ENCODE assay signal across 16 cellular contexts in genomic region chr3:12286504-12286903, GRCh38. TPM values are rescaled to one million over a fixed set of nuclear protein-coding genes. Genes with fewer than 3 reads are reported as not detected.
DNase-seq lines count a peak whose midpoint lies in the region; TF ChIP-seq lines count a peak whose summit lies in the region.
"Had no signal": no experiment of that assay in that cellular context is flagged by ENCODE, and none has a peak within 500 bp of the region (broad histone marks: within the 10 kb centered on the region; RNA-seq: fewer than 3 reads in every experiment).

No MANE protein-coding gene starts in this region.

- H3K4me3 ChIP-seq in CD8-positive, alpha-beta memory T cell (ENCODE audit: low read length), result no peak overlapping the region
- no peak overlapping the region for H3K4me3 ChIP-seq in duodenal mucosa (ENCODE audit: low read depth in 1 of 2, low read length in 2 of 2)
- H3K4me3 ChIP-seq: SJSA1 had no signal

- no peak for TF ChIP-seq CTCF in progenitor cell of endocrine pancreas (IDR thresholded peaks at IDR 0.05; ENCODE audit: unreplicated experiment)
- TF ChIP-seq CTCF in GM13977 (IDR thresholded peaks at IDR 0.05; ENCODE audit: extremely low read depth, insufficient read depth, missing control alignments), result no peak

- no peak overlapping the region for H3K9ac ChIP-seq in duodenal mucosa (ENCODE audit: low read depth in 1 of 2, low read length in 2 of 2)

- no peaks in the 10 kb centered on the region for H3K36me3 ChIP-seq in CD8-positive, alpha-beta memory T cell (ENCODE audit: insufficient read depth, low read length)
- H3K36me3 ChIP-seq in duodenal mucosa (ENCODE audit: control insufficient read depth in 1 of 2, insufficient read depth in 2 of 2, low read length in 2 of 2), result no peaks in the 10 kb centered on the region
- H3K36me3 ChIP-seq: SJSA1 had no signal

- no peaks in the 10 kb centered on the region for H3K36me3 Mint-ChIP-seq in CD8-positive, alpha-beta memory T cell
- H3K36me3 Mint-ChIP-seq in progenitor cell of endocrine pancreas (ENCODE audit: insufficient read depth), result no peaks in the 10 kb centered on the region
- H3K36me3 Mint-ChIP-seq: stimulated activated memory B cell treated with anti-CD40 and anti-IgM and Interleukin-4, amounts not matched to agents 10 μg/mL and 1 μg/mL and 100 μg/mL, for 72 hours had no signal

- no peak for DNase-seq in CD8-positive, alpha-beta memory T cell
- DNase-seq in HuH-7 (ENCODE audit: low spot score) (peak; percentile 47), progenitor cell of endocrine pancreas (ENCODE audit: low spot score, unreplicated experiment) (no peak), NCI-H1105 (lab: John Stamatoyannopoulos, UW) (no peak), GM13977 (ENCODE audit: low spot score) (no peak)
- DNase-seq in stimulated activated CD4-positive, alpha-beta T cell treated with anti-CD3 and anti-CD28 coated beads, Interleukin-2, amount 100 ng/mL, for 24 hours, result no peak
- DNase-seq: cerebellar nuclear complex, GDM1, hypothalamus, kidney, natural killer cell, NCI-H69, OCI-M1 had no signal

- no peaks in the 10 kb centered on the region for H3K4me1 ChIP-seq in CD8-positive, alpha-beta memory T cell (ENCODE audit: insufficient read depth, low read length)
- peaks cover 8 to 11% of the 10 kb centered on the region in 2 donors for H3K4me1 ChIP-seq in duodenal mucosa (ENCODE audit: control insufficient read depth in 1 of 2, insufficient read depth in 2 of 2, low read length in 2 of 2)

- peaks cover 28 to 58% of the 10 kb centered on the region in 2 donors for H3K27me3 Mint-ChIP-seq in CD8-positive, alpha-beta memory T cell
- peaks cover 2% of the 10 kb centered on the region for H3K27me3 Mint-ChIP-seq in progenitor cell of endocrine pancreas

- peaks cover 4 to 13% (median 12%) of the 10 kb centered on the region in 3 donors for H3K4me1 Mint-ChIP-seq in CD8-positive, alpha-beta memory T cell
- peaks cover 11% of the 10 kb centered on the region for H3K4me1 Mint-ChIP-seq in progenitor cell of endocrine pancreas (ENCODE audit: low read depth)
- H3K4me1 Mint-ChIP-seq: natural killer cell had no signal

- H3K4me3 Mint-ChIP-seq in CD8-positive, alpha-beta memory T cell, result peak overlapping the region in 4 of 7 donors; percentile 0 to 59 (median 34)
- H3K4me3 Mint-ChIP-seq in progenitor cell of endocrine pancreas (ENCODE audit: low read depth), result peak overlapping the region; percentile 79
- H3K4me3 Mint-ChIP-seq: natural killer cell had no signal

- H3K27me3 ChIP-seq in CD8-positive, alpha-beta memory T cell (ENCODE audit: insufficient read depth, low read length, poor library complexity, severe bottlenecking), result peaks cover 8% of the 10 kb centered on the region
- peaks cover 5 to 8% of the 10 kb centered on the region in 2 donors for H3K27me3 ChIP-seq in duodenal mucosa (ENCODE audit: control insufficient read depth in 1 of 2, insufficient read depth in 2 of 2, low read length in 2 of 2)

- H3K9me3 Mint-ChIP-seq in CD8-positive, alpha-beta memory T cell, result peaks cover 0 to 5% (median 0%) of the 10 kb centered on the region in 5 donors
- H3K9me3 Mint-ChIP-seq in progenitor cell of endocrine pancreas (ENCODE audit: low read depth), result no peaks in the 10 kb centered on the region
- H3K9me3 Mint-ChIP-seq: natural killer cell; stimulated activated memory B cell treated with anti-CD40 and anti-IgM and Interleukin-4, amounts not matched to agents 10 μg/mL and 1 μg/mL and 100 μg/mL, for 72 hours had no signal

- POLR2A ChIA-PET in CD8-positive, alpha-beta memory T cell (lab: Charles Lee), result no interaction called here

- in situ Hi-C loops in GM13977 (cut with MboI; ENCODE audit: low pct_unique_long_range_greater_than_20kb, low sequenced_read_pairs, unreplicated experiment), result no loop called here

- H3K27ac Mint-ChIP-seq in CD8-positive, alpha-beta memory T cell, result no peak overlapping the region
- H3K27ac Mint-ChIP-seq in progenitor cell of endocrine pancreas, result no peak overlapping the region
- H3K27ac Mint-ChIP-seq: natural killer cell had no signal

- CTCF ChIA-PET in CD8-positive, alpha-beta memory T cell (lab: Charles Lee), result no interaction called here

- H3K9me3 ChIP-seq in CD8-positive, alpha-beta memory T cell (ENCODE audit: low read length), result no peaks in the 10 kb centered on the region
- H3K9me3 ChIP-seq in duodenal mucosa (ENCODE audit: control insufficient read depth in 1 of 2, low read length in 2 of 2), result no peaks in the 10 kb centered on the region
- H3K9me3 ChIP-seq: SJSA1 had no signal

- no peak overlapping the region for H3K27ac ChIP-seq in CD8-positive, alpha-beta memory T cell (ENCODE audit: low read depth, low read length)
- peak overlapping the region; percentile 36 for H3K27ac ChIP-seq in duodenal mucosa (ENCODE audit: low read depth, low read length)
- H3K27ac ChIP-seq: SJSA1 had no signal

RNA-seq across cellular contexts. Expression of gene PPARG, which starts 2.4 kb away (rescaled TPM):
- under 1 TPM; 0.66 to 0.74 TPM for total RNA-seq in CD8-positive, alpha-beta memory T cell
- polyA plus RNA-seq in CD8-positive, alpha-beta memory T cell, result not detected
- total RNA-seq in progenitor cell of endocrine pancreas, result 17.1 and 17.5 TPM in 2 replicates

Comparison
In these comparisons a context has a peak if more than half of its experiments do, and no peak if none do; other contexts are left out.
1. RNA of gene PPARG, which starts 2.4 kb away (total RNA-seq): 17.1 to 17.5 TPM in progenitor cell of endocrine pancreas; 0.66 to 0.74 TPM in CD8-positive, alpha-beta memory T cell; every median in the first group is over 10 times any median in the second.